ENCODE assay signal across 5 cellular contexts in the genomic region with DNA sequence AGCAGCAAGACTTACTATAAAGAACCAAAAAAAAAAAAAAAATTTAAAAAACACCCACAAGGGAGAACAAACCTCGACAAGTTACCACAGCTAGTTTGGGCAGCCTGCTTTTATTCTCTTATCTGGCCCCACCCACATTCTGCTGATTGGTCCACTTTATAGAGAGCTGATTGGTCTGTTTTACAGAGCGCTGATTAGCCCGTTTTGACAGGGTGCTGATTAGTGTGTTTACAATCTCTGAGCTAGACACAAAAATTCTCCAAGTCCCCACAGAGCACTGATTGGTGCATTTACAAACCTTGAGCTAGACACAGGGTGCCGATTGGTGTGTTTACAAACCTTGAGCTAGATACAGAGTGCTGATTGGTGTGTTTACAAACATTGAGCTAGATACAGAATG. TPM values are rescaled to one million over a fixed set of nuclear protein-coding genes. Genes with fewer than 3 reads are reported as not detected.
A peak's percentile ranks its signal among the peaks of the same experiment; 100 is the strongest.
DNase-seq lines count a peak whose midpoint lies in the region; ATAC-seq, FAIRE-seq and TF ChIP-seq lines count a peak whose summit lies in the region.
"Not testable (repeated sequence)": the region's sequence is repeated elsewhere in the genome, so short reads cannot be mapped to it uniquely, and the experiment has no call there.

No MANE protein-coding gene starts in this region.

- DNase-seq in WTC11 (ENCODE audit: low spot score); coronary artery (ENCODE audit: low spot score); epithelial cell of prostate (ENCODE audit: low read depth, low spot score); HepG2 (ENCODE audit: low spot score): not testable (repeated sequence)

- not testable (repeated sequence) for ATAC-seq in WTC11, HepG2

- not testable (repeated sequence) for H3K27ac ChIP-seq in coronary artery; HepG2 (ENCODE audit: extremely low read length, insufficient read depth, low read length)
- H3K27ac ChIP-seq in epithelial cell of prostate, result peak overlapping the region; percentile 100

- not testable (repeated sequence) for H3K27me3 Mint-ChIP-seq in WTC11 (ENCODE audit: low read depth)

- 37% methylated on average over 4 of the region's 4 CpGs for WGBS in HepG2 (ENCODE audit: low lambda C conversion rate)

- H4K20me1 ChIP-seq in HepG2 (ENCODE audit: insufficient read depth, low read length), result not testable (repeated sequence)

- H3K27me3 ChIP-seq in HepG2 (ENCODE audit: control insufficient read depth in 1 of 2, insufficient read depth in 2 of 2, low read length in 2 of 2); skeletal muscle satellite cell (ENCODE audit: control insufficient read depth, insufficient read depth, low read length): not testable (repeated sequence)

- in situ Hi-C loops in HepG2 (cut with HindIII; ENCODE audit: extremely low pct_ligation_motif_present, low pct_unique_long_range_greater_than_20kb), result not testable (repeated sequence)

- H3K4me2 ChIP-seq in HepG2 (ENCODE audit: low read depth, low read length), result not testable (repeated sequence)
- peak overlapping the region; percentile 78 for H3K4me2 ChIP-seq in skeletal muscle satellite cell (ENCODE audit: low read length)

- TF ChIP-seq RAD21 in HepG2 (CRISPR knock-in tag; IDR thresholded peaks at IDR 0.05), result not testable (repeated sequence)

- H3K4me3 Mint-ChIP-seq in WTC11, result not testable (repeated sequence)

- not testable (repeated sequence) for H3K36me3 Mint-ChIP-seq in WTC11

- not testable (repeated sequence) for H3K36me3 ChIP-seq in HepG2 (replicated peaks in 1 of 2; ENCODE audit: control insufficient read depth in 1 of 2, insufficient read depth in 2 of 2, low read length in 2 of 2); skeletal muscle satellite cell (ENCODE audit: insufficient read depth, low read length)

- not testable (repeated sequence) for H3K27ac Mint-ChIP-seq in WTC11

- CTCF ChIA-PET in WTC11 (lab: Charles Lee); HepG2 (lab: Yijun Ruan, JAX; ENCODE audit: low intra/inter-chr PET ratio, low total read pairs): not testable (repeated sequence)

- H2AFZ ChIP-seq in HepG2 (ENCODE audit: low read length), result not testable (repeated sequence)

- TF ChIP-seq EP300 in HepG2 (IDR thresholded peaks at IDR 0.05; ENCODE audit: low read depth in 2 of 2, low read length in 2 of 2); HepG2 (CRISPR knock-in tag; IDR thresholded peaks at IDR 0.05; ENCODE audit: borderline replicate concordance): not testable (repeated sequence)

- not testable (repeated sequence) for FAIRE-seq in HepG2 (lab: Jason Lieb, UNC)

- intact Hi-C loops in HepG2 (cut with micrococcal nuclease; ENCODE audit: unreplicated experiment), result not testable (repeated sequence)

- TF ChIP-seq POLR2A in HepG2 (IDR thresholded peaks at IDR 0.05; ENCODE audit: insufficient read depth in 1 of 2, low read depth in 2 of 2, low read length in 2 of 2), result not testable (repeated sequence)

- not testable (repeated sequence) for H3K9ac ChIP-seq in HepG2 (ENCODE audit: insufficient read depth, low read depth, low read length); skeletal muscle satellite cell (ENCODE audit: low read depth, low read length)

- not testable (repeated sequence) for H3K9me3 Mint-ChIP-seq in WTC11

- H3K4me1 ChIP-seq in HepG2 (ENCODE audit: insufficient read depth, low read length) (peaks cover 28% of the 10 kb centered on the region), skeletal muscle satellite cell (ENCODE audit: control insufficient read depth, insufficient read depth, low read length) (peaks cover 12% of the 10 kb centered on the region)

- not testable (repeated sequence) for H3K79me2 ChIP-seq in HepG2 (ENCODE audit: insufficient read depth, low read length)

- BruUV-seq in HepG2 (replicated peaks; lab: Mats Ljungman, UMichigan), result not testable (repeated sequence)

- POLR2A ChIA-PET in WTC11 (lab: Charles Lee), result interaction anchor here (0.7 kb wide), 1 partner anchor 388 kb away, joined by 4 read pairs; no protein-coding TSS in a partner anchor
- POLR2A ChIA-PET in HepG2 (lab: Yijun Ruan, JAX), result not testable (repeated sequence)

- H3K4me1 Mint-ChIP-seq in WTC11, result peaks cover 61% of the 10 kb centered on the region

- TF ChIP-seq CTCF in WTC11 (IDR thresholded peaks at IDR 0.05); coronary artery (IDR thresholded peaks at IDR 0.05); HepG2 (CRISPR knock-in tag; IDR thresholded peaks at IDR 0.05): not testable (repeated sequence)

- H3K4me3 ChIP-seq in coronary artery, result peak overlapping the region; percentile 21
- H3K4me3 ChIP-seq in HepG2 (replicated peaks in 1 of 3; ENCODE audit: insufficient read depth in 1 of 3, low read depth in 2 of 3, low read length in 3 of 3); skeletal muscle satellite cell (ENCODE audit: low read length): not testable (repeated sequence)

- H3K9me3 ChIP-seq in HepG2 (ENCODE audit: low read length); skeletal muscle satellite cell (replicated peaks; ENCODE audit: low read length): not testable (repeated sequence)

TF ChIP-seq in WTC11, 78 proteins besides CTCF, POLR2A, EP300 and RAD21:
- peak; percentile 74 for TF ChIP-seq NFYB (CRISPR knock-in tag; conservative IDR thresholded peaks at IDR 0.05; ENCODE audit: low read depth)

TF ChIP-seq in HepG2, 621 proteins besides CTCF, POLR2A, EP300 and RAD21:
- TF ChIP-seq NFYC (CRISPR knock-in tag; IDR thresholded peaks at IDR 0.05), result peak; percentile 70
- peak; percentile 72 for TF ChIP-seq NFYB (CRISPR knock-in tag; IDR thresholded peaks at IDR 0.05)

RNA-seq across cellular contexts. Expression of a gene that starts 31.7 kb away (rescaled TPM):
- 27.8 to 32.7 TPM (median 27.8 TPM) in 3 replicates for total RNA-seq in WTC11 (2021)
- total RNA-seq in HepG2 (2016; rRNA removed; fragmentation: Illumina TruSeq; extraction: Trizol), result 37.2 and 48.3 TPM in 2 replicates
- total RNA-seq in HepG2 (2016; cell fraction: cytosol; rRNA removed; fragmentation: Illumina TruSeq; extraction: Trizol; ENCODE audit: low read depth), result 12.1 and 13.7 TPM in 2 replicates
- 35.4 and 47.0 TPM in 2 replicates for total RNA-seq in HepG2 (2016; cell fraction: insoluble cytoplasmic fraction; rRNA removed; fragmentation: Illumina TruSeq; extraction: Trizol)
- 23.2 and 29.0 TPM in 2 replicates for total RNA-seq in HepG2 (2016; cell fraction: membrane; rRNA removed; fragmentation: Illumina TruSeq; extraction: Trizol)
- 37.1 and 42.5 TPM in 2 replicates for total RNA-seq in HepG2 (2016; cell fraction: nucleus; rRNA removed; fragmentation: Illumina TruSeq; extraction: Trizol)
- polyA plus RNA-seq in HepG2 (2011; rRNA removed), result 19.5 and 21.1 TPM in 2 replicates
- 14.7 and 19.5 TPM in 2 replicates for polyA plus RNA-seq in HepG2 (2011; cell fraction: cytosol; rRNA removed)
- polyA plus RNA-seq in HepG2 (2011; cell fraction: nucleus; rRNA removed), result 16.8 and 17.7 TPM in 2 replicates
- 17.5 and 22.9 TPM in 2 replicates for polyA plus RNA-seq in HepG2 (2012)
- polyA plus RNA-seq in HepG2 (2016; cell fraction: cytosol; fragmentation: Illumina TruSeq; extraction: Trizol; ENCODE audit: low read depth), result 12.4 and 13.8 TPM in 2 replicates
- 33.5 and 35.2 TPM in 2 replicates for polyA plus RNA-seq in HepG2 (2016; cell fraction: insoluble cytoplasmic fraction; fragmentation: Illumina TruSeq; extraction: Trizol; ENCODE audit: low read depth)
- polyA plus RNA-seq in HepG2 (2016; cell fraction: membrane; fragmentation: Illumina TruSeq; extraction: Trizol; ENCODE audit: low read depth), result 17.4 and 21.2 TPM in 2 replicates
- 32.6 and 33.2 TPM in 2 replicates for polyA plus RNA-seq in HepG2 (2016; cell fraction: nucleus; fragmentation: Illumina TruSeq; extraction: Trizol; ENCODE audit: insufficient read depth, low read depth)
- 22.0 and 49.6 TPM in 2 replicates for polyA minus RNA-seq in HepG2 (2011; rRNA and poly(A)+ RNA removed; ENCODE audit: low replicate concordance)
- 22.4 TPM in 2 replicates for polyA minus RNA-seq in HepG2 (2011; cell fraction: cytosol; rRNA and poly(A)+ RNA removed)
- 55.1 and 57.9 TPM in 2 replicates for polyA minus RNA-seq in HepG2 (2011; cell fraction: nucleus; rRNA and poly(A)+ RNA removed)
- 23.6 and 26.6 TPM in 2 replicates for total RNA-seq in skeletal muscle satellite cell (2012; rRNA removed)
